1 cellular context compared by ENCODE assay signal in the genomic region with DNA sequence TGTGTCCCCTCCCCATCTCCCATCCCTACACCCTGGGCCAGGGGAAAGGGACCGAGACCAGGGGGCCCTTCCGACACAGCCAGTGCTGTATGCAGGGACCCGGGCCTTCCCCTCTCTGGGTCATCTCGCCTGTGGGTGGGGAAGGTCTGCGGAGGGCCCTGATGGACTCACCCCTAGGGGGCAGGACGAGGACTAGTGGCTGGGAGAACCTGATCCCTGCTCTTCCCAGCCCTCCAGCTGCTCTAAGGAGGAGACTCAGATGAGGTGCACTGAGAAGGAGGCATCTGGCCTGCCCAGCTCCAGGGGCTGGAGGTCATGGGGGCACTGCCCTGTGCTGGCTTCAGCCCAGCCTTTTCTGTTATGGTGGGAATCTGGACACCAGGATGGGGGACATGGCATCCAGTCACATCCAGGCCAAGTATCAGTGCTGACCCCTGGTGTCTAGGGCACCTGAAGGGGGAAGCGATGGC.
TF ChIP-seq lines count a peak whose summit lies in the region.

No MANE protein-coding gene starts in this region.

TF ChIP-seq in Ishikawa, 13 proteins besides CTCF, POLR2A, EP300 and RAD21 (continued from another document):
- TF ChIP-seq, protein P1, sequence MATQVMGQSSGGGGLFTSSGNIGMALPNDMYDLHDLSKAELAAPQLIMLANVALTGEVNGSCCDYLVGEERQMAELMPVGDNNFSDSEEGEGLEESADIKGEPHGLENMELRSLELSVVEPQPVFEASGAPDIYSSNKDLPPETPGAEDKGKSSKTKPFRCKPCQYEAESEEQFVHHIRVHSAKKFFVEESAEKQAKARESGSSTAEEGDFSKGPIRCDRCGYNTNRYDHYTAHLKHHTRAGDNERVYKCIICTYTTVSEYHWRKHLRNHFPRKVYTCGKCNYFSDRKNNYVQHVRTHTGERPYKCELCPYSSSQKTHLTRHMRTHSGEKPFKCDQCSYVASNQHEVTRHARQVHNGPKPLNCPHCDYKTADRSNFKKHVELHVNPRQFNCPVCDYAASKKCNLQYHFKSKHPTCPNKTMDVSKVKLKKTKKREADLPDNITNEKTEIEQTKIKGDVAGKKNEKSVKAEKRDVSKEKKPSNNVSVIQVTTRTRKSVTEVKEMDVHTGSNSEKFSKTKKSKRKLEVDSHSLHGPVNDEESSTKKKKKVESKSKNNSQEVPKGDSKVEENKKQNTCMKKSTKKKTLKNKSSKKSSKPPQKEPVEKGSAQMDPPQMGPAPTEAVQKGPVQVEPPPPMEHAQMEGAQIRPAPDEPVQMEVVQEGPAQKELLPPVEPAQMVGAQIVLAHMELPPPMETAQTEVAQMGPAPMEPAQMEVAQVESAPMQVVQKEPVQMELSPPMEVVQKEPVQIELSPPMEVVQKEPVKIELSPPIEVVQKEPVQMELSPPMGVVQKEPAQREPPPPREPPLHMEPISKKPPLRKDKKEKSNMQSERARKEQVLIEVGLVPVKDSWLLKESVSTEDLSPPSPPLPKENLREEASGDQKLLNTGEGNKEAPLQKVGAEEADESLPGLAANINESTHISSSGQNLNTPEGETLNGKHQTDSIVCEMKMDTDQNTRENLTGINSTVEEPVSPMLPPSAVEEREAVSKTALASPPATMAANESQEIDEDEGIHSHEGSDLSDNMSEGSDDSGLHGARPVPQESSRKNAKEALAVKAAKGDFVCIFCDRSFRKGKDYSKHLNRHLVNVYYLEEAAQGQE (IDR thresholded peaks at IDR 0.05; ENCODE audit: low read depth), result no peak
- no peak for TF ChIP-seq TEAD4 (IDR thresholded peaks at IDR 0.05)
TF ChIP-seq in Ishikawa: peak in this region for 1.
